Comparison of ENCODE assay signal across 8 cellular contexts in genomic region chr1:150876111-150876434, GRCh38. TPM values are rescaled to one million over a fixed set of nuclear protein-coding genes. Genes with fewer than 3 reads are reported as not detected.
A peak's percentile ranks its signal among the peaks of the same experiment; 100 is the strongest.
DNase-seq lines count a peak whose midpoint lies in the region; ATAC-seq and TF ChIP-seq lines count a peak whose summit lies in the region.

No MANE protein-coding gene starts in this region.

- H3K27me3 ChIP-seq in thyroid gland, result no peaks in the 10 kb centered on the region

- intact Hi-C loops in dendritic cell treated with granulocyte-macrophage colony-stimulating factor and Interleukin-4, amounts not matched to agents 40 ng/mL and 50 ng/mL, for 4 days (cut with micrococcal nuclease), result loop anchor here (1.0 kb wide), 1 partner anchor 50 kb away; the partner anchor contains the start of gene SETDB1
- intact Hi-C loops in thyroid gland (cut with DNase I), result no loop called here

- peak overlapping the region; percentile 90 for H3K4me3 Mint-ChIP-seq in dendritic cell treated with granulocyte-macrophage colony-stimulating factor and Interleukin-4, amounts not matched to agents 40 ng/mL and 50 ng/mL, for 4 days

- H3K36me3 ChIP-seq in thyroid gland, result no peaks in the 10 kb centered on the region

- 0 to 1% methylated on average over 12 to 19 of the region's 21 CpGs for WGBS in thyroid gland, 2 donors

- H3K4me1 ChIP-seq in thyroid gland, result peaks cover 10 to 11% of the 10 kb centered on the region in 2 donors

- TF ChIP-seq CTCF in thyroid gland (IDR thresholded peaks at IDR 0.05), result no peak

- ATAC-seq in GM19395 (IDR thresholded peaks at IDR 0.05; ENCODE audit: unreplicated experiment), result peak; percentile 33

- peak overlapping the region; percentile 96 for H3K27ac Mint-ChIP-seq in dendritic cell treated with granulocyte-macrophage colony-stimulating factor and Interleukin-4, amounts not matched to agents 40 ng/mL and 50 ng/mL, for 4 days

- H3K4me1 Mint-ChIP-seq in dendritic cell treated with granulocyte-macrophage colony-stimulating factor and Interleukin-4, amounts not matched to agents 40 ng/mL and 50 ng/mL, for 4 days (ENCODE audit: low read depth), result peaks cover 17% of the 10 kb centered on the region

- DNase-seq in DMS 273 (lab: John Stamatoyannopoulos, UW; ENCODE audit: unreplicated experiment) (peak; percentile 100), HuH-7.5 (ENCODE audit: low spot score) (peak; percentile 24), SHP77 treated with DMSO at 0.1 percent for 48 hours (lab: John Stamatoyannopoulos, UW) (peak; percentile 81), medulla oblongata (ENCODE audit: extremely low spot score) (peak; percentile 56), thyroid gland (no peak), GF-D8 (lab: John Stamatoyannopoulos, UW) (no peak)

- TF ChIP-seq POLR2A in thyroid gland (IDR thresholded peaks at IDR 0.05), result no peak

- H3K27me3 Mint-ChIP-seq in dendritic cell treated with granulocyte-macrophage colony-stimulating factor and Interleukin-4, amounts not matched to agents 40 ng/mL and 50 ng/mL, for 4 days, result no peaks in the 10 kb centered on the region

- peaks cover 18% of the 10 kb centered on the region for H3K36me3 Mint-ChIP-seq in dendritic cell treated with granulocyte-macrophage colony-stimulating factor and Interleukin-4, amounts not matched to agents 40 ng/mL and 50 ng/mL, for 4 days (ENCODE audit: low read depth)

- no peaks in the 10 kb centered on the region for H3K9me3 Mint-ChIP-seq in dendritic cell treated with granulocyte-macrophage colony-stimulating factor and Interleukin-4, amounts not matched to agents 40 ng/mL and 50 ng/mL, for 4 days

- peak overlapping the region; percentile 92 to 98 (median 92) for H3K27ac ChIP-seq in thyroid gland

- H3K9me3 ChIP-seq in thyroid gland, result no peaks in the 10 kb centered on the region

- H3K4me3 ChIP-seq in thyroid gland (replicated peaks in 1 of 3), result peak overlapping the region; percentile 65 to 76 (median 69)

RNA-seq across cellular contexts. Expression of gene ARNT, which starts 0.3 kb away (rescaled TPM):
- 10 to 100 TPM; 44.2 to 58.3 (median 51.4) TPM for total RNA-seq in thyroid gland

RNA-seq across cellular contexts. Expression of gene CTXND2, which starts 10.9 kb away (rescaled TPM):
- total RNA-seq in thyroid gland, result not detected

RNA-seq across cellular contexts. Expression of gene SETDB1, which starts 50.1 kb away (rescaled TPM):
- total RNA-seq in thyroid gland, result 10 to 100 TPM; 35.4 to 59.9 (median 44.8) TPM

Comparison
In these comparisons a context has a peak if more than half of its experiments do, and no peak if none do; other contexts are left out.
1. DNase-seq: peak in DMS 273 (single experiment), HuH-7.5 (single experiment), SHP77 treated with DMSO at 0.1 percent for 48 hours (single experiment) and medulla oblongata (single experiment); none in thyroid gland (0 of 2) and GF-D8 (single experiment).